1 cellular context compared by ENCODE assay signal in genomic region chr11:65118097-65118837, GRCh38.
TF ChIP-seq lines count a peak whose summit lies in the region.

No MANE protein-coding gene starts in this region.

TF ChIP-seq in GM23338, 12 proteins besides CTCF, POLR2A, EP300 and RAD21 (continued from another document):
- TF ChIP-seq ZNF462 (CRISPR knock-in tag; IDR thresholded peaks at IDR 0.05) (no peak), EZH2 (IDR thresholded peaks at IDR 0.05; ENCODE audit: low read depth, unreplicated experiment) (no peak), ZNF331 (CRISPR knock-in tag; IDR thresholded peaks at IDR 0.05; ENCODE audit: low read depth) (no peak), NANOG (IDR thresholded peaks at IDR 0.05; ENCODE audit: borderline replicate concordance) (no peak), STAT1 (IDR thresholded peaks at IDR 0.05; ENCODE audit: unreplicated experiment) (no peak), REST (IDR thresholded peaks at IDR 0.05; ENCODE audit: unreplicated experiment) (no peak), ZNF114 (CRISPR knock-in tag; IDR thresholded peaks at IDR 0.05) (no peak), EZH2phosphoT487 (IDR thresholded peaks at IDR 0.05; ENCODE audit: unreplicated experiment) (no peak), CREB1 (CRISPR knock-in tag; IDR thresholded peaks at IDR 0.05; ENCODE audit: low read depth) (no peak)
- TF ChIP-seq, protein P1, sequence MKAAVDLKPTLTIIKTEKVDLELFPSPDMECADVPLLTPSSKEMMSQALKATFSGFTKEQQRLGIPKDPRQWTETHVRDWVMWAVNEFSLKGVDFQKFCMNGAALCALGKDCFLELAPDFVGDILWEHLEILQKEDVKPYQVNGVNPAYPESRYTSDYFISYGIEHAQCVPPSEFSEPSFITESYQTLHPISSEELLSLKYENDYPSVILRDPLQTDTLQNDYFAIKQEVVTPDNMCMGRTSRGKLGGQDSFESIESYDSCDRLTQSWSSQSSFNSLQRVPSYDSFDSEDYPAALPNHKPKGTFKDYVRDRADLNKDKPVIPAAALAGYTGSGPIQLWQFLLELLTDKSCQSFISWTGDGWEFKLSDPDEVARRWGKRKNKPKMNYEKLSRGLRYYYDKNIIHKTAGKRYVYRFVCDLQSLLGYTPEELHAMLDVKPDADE (IDR thresholded peaks at IDR 0.05): no peak
